22 cellular contexts compared by ENCODE assay signal in the genomic region with DNA sequence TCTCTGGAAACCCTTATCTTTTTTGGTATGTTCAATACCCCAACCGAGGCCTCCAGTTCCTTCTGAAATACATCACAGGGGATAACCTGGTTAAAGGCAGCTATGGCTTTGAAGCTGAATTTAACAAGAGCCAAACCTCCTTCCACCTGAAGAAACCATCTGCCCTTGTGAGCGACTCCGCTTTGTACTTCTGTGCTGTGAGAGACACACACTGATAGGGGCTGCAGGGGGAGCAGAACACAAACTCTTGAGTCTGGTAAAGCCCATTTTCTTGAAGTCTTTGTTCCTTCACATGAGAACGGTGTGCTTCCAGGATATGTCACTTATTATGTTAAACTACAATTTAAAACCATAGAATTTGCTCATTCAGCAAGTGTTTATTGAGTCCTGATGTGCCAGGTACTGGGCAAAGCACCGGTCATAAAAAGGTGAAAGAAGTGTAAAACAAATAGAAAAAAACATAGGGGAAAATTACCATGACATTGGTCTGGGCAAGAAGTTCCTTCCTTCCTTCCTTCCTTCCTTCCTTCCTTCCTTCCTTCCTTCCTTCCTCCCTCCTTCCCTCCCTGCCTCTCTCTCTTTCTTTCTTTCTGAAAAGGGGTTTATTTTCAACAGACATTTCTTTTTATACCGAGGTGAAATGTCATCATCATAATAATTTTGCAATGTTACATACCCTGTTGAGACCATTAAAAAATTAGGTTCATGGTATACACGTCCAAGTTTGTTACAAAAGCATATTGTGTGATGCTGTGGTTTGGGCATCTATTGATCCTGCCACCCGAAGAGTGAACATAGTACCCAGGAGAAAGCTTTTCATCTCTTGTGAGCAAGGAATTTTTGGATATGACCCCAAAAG. TPM values are rescaled to one million over a fixed set of nuclear protein-coding genes. Genes with fewer than 3 reads are reported as not detected.
DNase-seq lines count a peak whose midpoint lies in the region; ATAC-seq and TF ChIP-seq lines count a peak whose summit lies in the region.
"Had no signal": no experiment of that assay in that cellular context is flagged by ENCODE, and none has a peak within 500 bp of the region (broad histone marks: within the 10 kb centered on the region; RNA-seq: fewer than 3 reads in every experiment).

No MANE protein-coding gene starts in this region.

- H2AFZ ChIP-seq in MM.1S (ENCODE audit: low read length) = 0 out of 2 replicates have a peak overlapping the region, but pooled peaks have one; percentile 45

- no peaks in the 10 kb centered on the region for H3K9me3 Mint-ChIP-seq in activated naive CD4-positive, alpha-beta T cell treated with anti-CD3 and anti-CD28 coated beads, Interleukin-2, amount 10 ng/mL, durations not matched to agents 7 days and 5 days
- no peaks in the 10 kb centered on the region for H3K9me3 Mint-ChIP-seq in activated naive CD8-positive, alpha-beta T cell treated with anti-CD3 and anti-CD28 coated beads for 36 hours
- no peaks in the 10 kb centered on the region for H3K9me3 Mint-ChIP-seq in stimulated activated naive CD8-positive, alpha-beta T cell treated with anti-CD3 and anti-CD28 coated beads, Interleukin-15, amount 100 ng/mL, for 72 hours
- H3K9me3 Mint-ChIP-seq: dendritic cell treated with granulocyte-macrophage colony-stimulating factor and Interleukin-4, amounts not matched to agents 40 ng/mL and 50 ng/mL, for 4 days; stimulated activated memory B cell treated with anti-CD40 and anti-IgM and Interleukin-4, amounts not matched to agents 10 μg/mL and 1 μg/mL and 100 μg/mL, for 72 hours had no signal

- no peaks in the 10 kb centered on the region for H3K36me3 Mint-ChIP-seq in activated naive CD4-positive, alpha-beta T cell treated with anti-CD3 and anti-CD28 coated beads, Interleukin-2, amount 10 ng/mL, durations not matched to agents 7 days and 5 days
- no peaks in the 10 kb centered on the region for H3K36me3 Mint-ChIP-seq in activated naive CD8-positive, alpha-beta T cell treated with anti-CD3 and anti-CD28 coated beads for 36 hours
- H3K36me3 Mint-ChIP-seq: stimulated activated memory B cell treated with anti-CD40 and anti-IgM and Interleukin-4, amounts not matched to agents 10 μg/mL and 1 μg/mL and 100 μg/mL, for 72 hours had no signal

- peaks cover 15% of the 10 kb centered on the region for H3K4me1 ChIP-seq in MM.1S (ENCODE audit: low read length)
- H3K4me1 ChIP-seq: esophagus squamous epithelium, SJSA1 had no signal

- peaks cover 2% of the 10 kb centered on the region for H3K4me1 Mint-ChIP-seq in activated naive CD4-positive, alpha-beta T cell treated with anti-CD3 and anti-CD28 coated beads, Interleukin-2, amount 10 ng/mL, durations not matched to agents 7 days and 5 days
- peaks cover 2% of the 10 kb centered on the region for H3K4me1 Mint-ChIP-seq in activated naive CD8-positive, alpha-beta T cell treated with anti-CD3 and anti-CD28 coated beads for 36 hours
- no peaks in the 10 kb centered on the region for H3K4me1 Mint-ChIP-seq in stimulated activated naive CD8-positive, alpha-beta T cell treated with anti-CD3 and anti-CD28 coated beads, Interleukin-15, amount 100 ng/mL, for 72 hours
- H3K4me1 Mint-ChIP-seq: memory B cell; stimulated activated memory B cell treated with anti-CD40 and anti-IgM and Interleukin-4, amounts not matched to agents 10 μg/mL and 1 μg/mL and 100 μg/mL, for 72 hours had no signal

- ATAC-seq in stimulated activated naive CD8-positive, alpha-beta T cell treated with anti-CD3 and anti-CD28 coated beads, Interleukin-15, amount 100 ng/mL, for 72 hours = no peak
- ATAC-seq: sciatic nerve; stimulated activated memory B cell treated with anti-CD40 and anti-IgM and Interleukin-4, amounts not matched to agents 10 μg/mL and 1 μg/mL and 100 μg/mL, for 72 hours had no signal

- peaks cover 13% of the 10 kb centered on the region for H3K27me3 Mint-ChIP-seq in activated naive CD4-positive, alpha-beta T cell treated with anti-CD3 and anti-CD28 coated beads, Interleukin-2, amount 10 ng/mL, durations not matched to agents 7 days and 5 days
- H3K27me3 Mint-ChIP-seq in activated naive CD8-positive, alpha-beta T cell treated with anti-CD3 and anti-CD28 coated beads for 36 hours = peaks cover 39% of the 10 kb centered on the region
- peaks cover 17% of the 10 kb centered on the region for H3K27me3 Mint-ChIP-seq in stimulated activated naive CD8-positive, alpha-beta T cell treated with anti-CD3 and anti-CD28 coated beads, Interleukin-15, amount 100 ng/mL, for 72 hours

- no peak for DNase-seq in activated naive CD4-positive, alpha-beta T cell treated with anti-CD3 and anti-CD28 coated beads, Interleukin-2, amount 10 ng/mL, durations not matched to agents 7 days and 5 days
- DNase-seq in activated naive CD4-positive, alpha-beta T cell treated with anti-CD3 and anti-CD28 coated beads, Interleukin-2, amount 50 U/mL, for 16 hours = no peak
- DNase-seq in MM.1S = no peak
- no peak for DNase-seq in activated naive CD8-positive, alpha-beta T cell treated with anti-CD3 and anti-CD28 coated beads for 36 hours
- DNase-seq in stimulated activated naive CD8-positive, alpha-beta T cell treated with anti-CD3 and anti-CD28 coated beads, Interleukin-15, amount 100 ng/mL, for 72 hours = no peak
- DNase-seq in NCI-H510A (lab: John Stamatoyannopoulos, UW) = no peak
- no peak for DNase-seq in activated gamma-delta T cell (lab: John Stamatoyannopoulos, UW)
- no peak for DNase-seq in GF-D8 (lab: John Stamatoyannopoulos, UW)
- DNase-seq: C1 segment of cervical spinal cord, esophagus squamous epithelium, RPMI8226 had no signal

- peak overlapping the region; percentile 73 for H3K4me3 Mint-ChIP-seq in activated naive CD4-positive, alpha-beta T cell treated with anti-CD3 and anti-CD28 coated beads, Interleukin-2, amount 10 ng/mL, durations not matched to agents 7 days and 5 days
- H3K4me3 Mint-ChIP-seq in activated naive CD8-positive, alpha-beta T cell treated with anti-CD3 and anti-CD28 coated beads for 36 hours = peak overlapping the region; percentile 80
- peak overlapping the region; percentile 49 to 68 for H3K4me3 Mint-ChIP-seq in stimulated activated naive CD8-positive, alpha-beta T cell treated with anti-CD3 and anti-CD28 coated beads, Interleukin-15, amount 100 ng/mL, for 72 hours
- H3K4me3 Mint-ChIP-seq: dendritic cell treated with granulocyte-macrophage colony-stimulating factor and Interleukin-4, amounts not matched to agents 40 ng/mL and 50 ng/mL, for 4 days; memory B cell; stimulated activated memory B cell treated with anti-CD40 and anti-IgM and Interleukin-4, amounts not matched to agents 10 μg/mL and 1 μg/mL and 100 μg/mL, for 72 hours had no signal

- no peaks in the 10 kb centered on the region for H4K20me1 ChIP-seq in MM.1S (ENCODE audit: insufficient read depth, low read length)

- TF ChIP-seq CTCF in MM.1S (IDR thresholded peaks at IDR 0.05; ENCODE audit: low read length) = no peak

- H3K4me3 ChIP-seq in MM.1S (ENCODE audit: low read length) = no peak overlapping the region
- H3K4me3 ChIP-seq: esophagus squamous epithelium, GM12878, SJSA1 had no signal

- no peaks in the 10 kb centered on the region for H3K79me2 ChIP-seq in MM.1S (ENCODE audit: low read length)

- no peaks in the 10 kb centered on the region for H3K9me3 ChIP-seq in MM.1S (replicated peaks; ENCODE audit: insufficient read depth, low read length)
- H3K9me3 ChIP-seq: esophagus squamous epithelium, neutrophil, SJSA1 had no signal

- no peak overlapping the region for H3K9ac ChIP-seq in MM.1S (ENCODE audit: low read length)

- H3F3A ChIP-seq in MM.1S (ENCODE audit: insufficient read depth, low read length) = peaks cover 6% of the 10 kb centered on the region; the same call in 1 of the 2 replicates

- H3K9me2 ChIP-seq in MM.1S (replicated peaks; ENCODE audit: insufficient read depth, low read length) = no peaks in the 10 kb centered on the region

- H3K27me3 ChIP-seq in MM.1S (replicated peaks; ENCODE audit: insufficient read depth, low read length) = no peaks in the 10 kb centered on the region

- H3K27ac Mint-ChIP-seq in activated naive CD4-positive, alpha-beta T cell treated with anti-CD3 and anti-CD28 coated beads, Interleukin-2, amount 10 ng/mL, durations not matched to agents 7 days and 5 days = peak overlapping the region; percentile 81
- H3K27ac Mint-ChIP-seq in activated naive CD8-positive, alpha-beta T cell treated with anti-CD3 and anti-CD28 coated beads for 36 hours = peak overlapping the region; percentile 81
- H3K27ac Mint-ChIP-seq in stimulated activated naive CD8-positive, alpha-beta T cell treated with anti-CD3 and anti-CD28 coated beads, Interleukin-15, amount 100 ng/mL, for 72 hours = no peak overlapping the region
- H3K27ac Mint-ChIP-seq: dendritic cell treated with granulocyte-macrophage colony-stimulating factor and Interleukin-4, amounts not matched to agents 40 ng/mL and 50 ng/mL, for 4 days; memory B cell; progenitor cell of endocrine pancreas; stimulated activated memory B cell treated with anti-CD40 and anti-IgM and Interleukin-4, amounts not matched to agents 10 μg/mL and 1 μg/mL and 100 μg/mL, for 72 hours had no signal

- no peak overlapping the region for H3K27ac ChIP-seq in MM.1S (ENCODE audit: low read length)
- H3K27ac ChIP-seq: esophagus squamous epithelium, neutrophil, SJSA1 had no signal

- no peaks in the 10 kb centered on the region for H3K36me3 ChIP-seq in MM.1S (replicated peaks; ENCODE audit: insufficient read depth, low read length)
- H3K36me3 ChIP-seq: esophagus squamous epithelium, neutrophil, SJSA1 had no signal

- CTCF ChIA-PET in activated naive CD4-positive, alpha-beta T cell treated with anti-CD3 and anti-CD28 coated beads, Interleukin-2, amount 10 ng/mL, durations not matched to agents 7 days and 5 days (lab: Charles Lee) = interaction anchor here (0.6 to 2.7 kb wide), 11 partner anchors 7 to 846 kb away, joined by 3 to 19 read pairs (median 4); no protein-coding TSS in a partner anchor

- H3K4me2 ChIP-seq in MM.1S (ENCODE audit: low read depth, low read length) = peak overlapping the region; percentile 74; the same call in 1 of the 2 replicates

RNA-seq across cellular contexts. Expression of a gene that starts 50.7 kb away (rescaled TPM):
- total RNA-seq in activated naive CD8-positive, alpha-beta T cell treated with anti-CD3 and anti-CD28 coated beads for 36 hours = not detected
- total RNA-seq: Daoy, esophagus squamous epithelium, GM12878, progenitor cell of endocrine pancreas, sciatic nerve, SJSA1, temporal lobe, urinary bladder had no signal

Comparison
In these comparisons a context has a peak if more than half of its experiments do, and no peak if none do; other contexts are left out.
1. H3K27ac Mint-ChIP-seq: peak in activated naive CD4-positive, alpha-beta T cell treated with anti-CD3 and anti-CD28 coated beads, Interleukin-2, amount 10 ng/mL, durations not matched to agents 7 days and 5 days (single experiment) and activated naive CD8-positive, alpha-beta T cell treated with anti-CD3 and anti-CD28 coated beads for 36 hours (single experiment); none in stimulated activated naive CD8-positive, alpha-beta T cell treated with anti-CD3 and anti-CD28 coated beads, Interleukin-15, amount 100 ng/mL, for 72 hours (0 of 2).
2. Peak in every context shown above with its lines, with median percentiles within 50 percentile points of each other: H3K4me3 Mint-ChIP-seq.